ENCODE assay signal across 24 cellular contexts in the genomic region with DNA sequence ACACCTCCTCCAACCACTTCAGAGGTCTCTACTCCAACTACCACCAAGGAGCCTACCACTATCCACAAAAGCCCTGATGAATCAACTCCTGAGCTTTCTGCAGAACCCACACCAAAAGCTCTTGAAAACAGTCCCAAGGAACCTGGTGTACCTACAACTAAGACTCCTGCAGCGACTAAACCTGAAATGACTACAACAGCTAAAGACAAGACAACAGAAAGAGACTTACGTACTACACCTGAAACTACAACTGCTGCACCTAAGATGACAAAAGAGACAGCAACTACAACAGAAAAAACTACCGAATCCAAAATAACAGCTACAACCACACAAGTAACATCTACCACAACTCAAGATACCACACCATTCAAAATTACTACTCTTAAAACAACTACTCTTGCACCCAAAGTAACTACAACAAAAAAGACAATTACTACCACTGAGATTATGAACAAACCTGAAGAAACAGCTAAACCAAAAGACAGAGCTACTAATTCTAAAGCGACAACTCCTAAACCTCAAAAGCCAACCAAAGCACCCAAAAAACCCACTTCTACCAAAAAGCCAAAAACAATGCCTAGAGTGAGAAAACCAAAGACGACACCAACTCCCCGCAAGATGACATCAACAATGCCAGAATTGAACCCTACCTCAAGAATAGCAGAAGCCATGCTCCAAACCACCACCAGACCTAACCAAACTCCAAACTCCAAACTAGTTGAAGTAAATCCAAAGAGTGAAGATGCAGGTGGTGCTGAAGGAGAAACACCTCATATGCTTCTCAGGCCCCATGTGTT. TPM values are rescaled to one million over a fixed set of nuclear protein-coding genes. Genes with fewer than 3 reads are reported as not detected.
"Had no signal": no experiment of that assay in that cellular context is flagged by ENCODE, and none has a peak within 500 bp of the region (broad histone marks: within the 10 kb centered on the region; RNA-seq: fewer than 3 reads in every experiment).

No MANE protein-coding gene starts in this region.

- ATAC-seq: gastrocnemius medialis; stimulated activated memory B cell treated with anti-CD40 and anti-IgM and Interleukin-4, amounts not matched to agents 10 μg/mL and 1 μg/mL and 100 μg/mL, for 72 hours had no signal

- H3K4me1 Mint-ChIP-seq: activated B cell treated with CpG ODN at 0.5 μM for 24 hours had no signal

- H3K36me3 Mint-ChIP-seq: natural killer cell; stimulated activated memory B cell treated with anti-CD40 and anti-IgM and Interleukin-4, amounts not matched to agents 10 μg/mL and 1 μg/mL and 100 μg/mL, for 72 hours had no signal

- H3K9me3 Mint-ChIP-seq: activated B cell treated with CpG ODN at 0.5 μM for 24 hours; activated naive CD4-positive, alpha-beta T cell treated with anti-CD3 and anti-CD28 coated beads, Interleukin-2, amount 50 U/mL, for 24 hours; central memory CD8-positive, alpha-beta T cell; natural killer cell; stimulated activated memory B cell treated with anti-CD40 and anti-IgM and Interleukin-4, amounts not matched to agents 10 μg/mL and 1 μg/mL and 100 μg/mL, for 72 hours had no signal

- H3K27ac Mint-ChIP-seq: activated B cell treated with CpG ODN at 0.5 μM for 24 hours; activated naive CD4-positive, alpha-beta T cell treated with anti-CD3 and anti-CD28 coated beads, Interleukin-2, amount 50 U/mL, for 24 hours; natural killer cell; progenitor cell of endocrine pancreas; stimulated activated memory B cell treated with anti-CD40 and anti-IgM and Interleukin-4, amounts not matched to agents 10 μg/mL and 1 μg/mL and 100 μg/mL, for 72 hours had no signal

- H3K4me3 Mint-ChIP-seq: activated B cell treated with CpG ODN at 0.5 μM for 24 hours; central memory CD8-positive, alpha-beta T cell; natural killer cell; stimulated activated memory B cell treated with anti-CD40 and anti-IgM and Interleukin-4, amounts not matched to agents 10 μg/mL and 1 μg/mL and 100 μg/mL, for 72 hours had no signal

- H3K27me3 Mint-ChIP-seq: activated B cell treated with CpG ODN at 0.5 μM for 24 hours; activated naive CD4-positive, alpha-beta T cell treated with anti-CD3 and anti-CD28 coated beads, Interleukin-2, amount 50 U/mL, for 24 hours; central memory CD8-positive, alpha-beta T cell; progenitor cell of endocrine pancreas; stimulated activated memory B cell treated with anti-CD40 and anti-IgM and Interleukin-4, amounts not matched to agents 10 μg/mL and 1 μg/mL and 100 μg/mL, for 72 hours had no signal

- DNase-seq: activated B cell treated with CpG ODN at 0.5 μM for 24 hours; activated CD4-positive, alpha-beta T cell treated with anti-CD3 and anti-CD28 coated beads, Interleukin-2, amount 50 U/mL, for 48 hours; activated effector memory CD4-positive, alpha-beta T cell treated with Interleukin-2 at 50 U/mL for 16 hours; activated T-cell treated with anti-CD3 and anti-CD28 coated beads, Interleukin-2, amount 50 U/mL, for 1 hour; amniotic stem cell; dorsolateral prefrontal cortex; esophagus squamous epithelium; gastrocnemius medialis; hippocampal formation; left ventricle myocardium inferior; natural killer cell; retina; sigmoid colon; stimulated activated CD4-positive, alpha-beta T cell treated with anti-CD3 and anti-CD28 coated beads, Interleukin-15, amount 100 ng/mL, for 24 hours; T1000; testis; trophoblast cell; uterus had no signal

RNA-seq across cellular contexts. Expression of a gene that starts 12.4 kb away (rescaled TPM):
- total RNA-seq: activated B cell treated with CpG ODN at 0.5 μM for 24 hours, lung microvascular endothelial cell, natural killer cell, progenitor cell of endocrine pancreas, smooth muscle cell had no signal
